Comparison of ENCODE assay signal across 15 cellular contexts in the genomic region with DNA sequence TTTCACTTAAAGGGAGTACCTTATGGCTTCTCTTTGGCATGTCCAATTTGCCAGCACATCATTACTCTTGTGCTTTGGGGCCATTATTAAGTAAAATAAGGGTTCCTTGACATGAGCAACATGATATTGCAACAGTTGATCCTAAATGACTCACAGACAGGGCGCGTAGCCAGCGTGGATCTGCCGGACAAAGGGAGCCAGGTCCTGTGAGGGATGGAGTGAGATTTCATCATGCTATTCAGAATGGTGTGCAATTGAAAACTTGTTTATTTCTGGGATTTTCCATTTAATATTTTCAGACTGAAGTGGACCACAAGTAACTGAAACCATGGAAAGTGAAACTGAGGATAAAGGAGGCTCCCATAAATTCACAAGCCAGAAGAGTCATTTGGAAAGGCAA. TPM values are rescaled to one million over a fixed set of nuclear protein-coding genes. Genes with fewer than 3 reads are reported as not detected.
DNase-seq lines count a peak whose midpoint lies in the region; ATAC-seq, FAIRE-seq and TF ChIP-seq lines count a peak whose summit lies in the region.
"Had no signal": no experiment of that assay in that cellular context is flagged by ENCODE, and none has a peak within 500 bp of the region (broad histone marks: within the 10 kb centered on the region; RNA-seq: fewer than 3 reads in every experiment).

No MANE protein-coding gene starts in this region.

- POLR2A ChIA-PET in MCF 10A (lab: Yijun Ruan, JAX): no interaction called here

- H3K9me3 Mint-ChIP-seq in MCF 10A (ENCODE audit: unreplicated experiment): peaks cover 7% of the 10 kb centered on the region

- intact Hi-C loops in MCF 10A (cut with micrococcal nuclease): no loop called here
- intact Hi-C loops in breast epithelium (cut with DNase I; ENCODE audit: low total_unique reads): no loop called here
- intact Hi-C loops in left colon (cut with DNase I, micrococcal nuclease): no loop called here
- intact Hi-C loops in uterus (cut with DNase I; ENCODE audit: low total_unique reads): no loop called here

- H3K9me3 ChIP-seq in breast epithelium: peaks cover 0 to 13% of the 10 kb centered on the region in 2 donors
- H3K9me3 ChIP-seq in uterus: no peaks in the 10 kb centered on the region
- H3K9me3 ChIP-seq: neutrophil had no signal

- TF ChIP-seq CTCF in MCF 10A (IDR thresholded peaks at IDR 0.05; ENCODE audit: unreplicated experiment) (no peak), breast epithelium (IDR thresholded peaks at IDR 0.05) (no peak), bronchial epithelial cell (IDR thresholded peaks at IDR 0.05; ENCODE audit: insufficient read depth, low read length, severe bottlenecking) (no peak), uterus (IDR thresholded peaks at IDR 0.05) (no peak)

- peaks cover 12% of the 10 kb centered on the region for H3K4me1 Mint-ChIP-seq in MCF 10A (ENCODE audit: insufficient read depth, unreplicated experiment)
- H3K4me1 Mint-ChIP-seq: activated CD4-positive, alpha-beta T cell treated with anti-CD3 and anti-CD28 coated beads, Interleukin-2, amount 10 ng/mL, durations not matched to agents 7 days and 5 days had no signal

- ATAC-seq in left colon (no peak), GM19395 (IDR thresholded peaks at IDR 0.05; ENCODE audit: unreplicated experiment) (no peak), GM21825 (IDR thresholded peaks at IDR 0.05; ENCODE audit: unreplicated experiment) (no peak)

- H3K27me3 Mint-ChIP-seq in MCF 10A (ENCODE audit: insufficient read depth, unreplicated experiment): no peaks in the 10 kb centered on the region
- H3K27me3 Mint-ChIP-seq: activated CD4-positive, alpha-beta T cell treated with anti-CD3 and anti-CD28 coated beads, Interleukin-2, amount 10 ng/mL, durations not matched to agents 7 days and 5 days had no signal

- H3K27ac Mint-ChIP-seq in MCF 10A (ENCODE audit: low read depth, unreplicated experiment): peak overlapping the region; percentile 46
- H3K27ac Mint-ChIP-seq: activated CD4-positive, alpha-beta T cell treated with anti-CD3 and anti-CD28 coated beads, Interleukin-2, amount 10 ng/mL, durations not matched to agents 7 days and 5 days had no signal

- no TSS peak for BruUV-seq in MCF 10A (replicated peaks; lab: Mats Ljungman, UMichigan)

- TF ChIP-seq POLR2A in breast epithelium (IDR thresholded peaks at IDR 0.05) (no peak), uterus (IDR thresholded peaks at IDR 0.05) (no peak)

- H3K36me3 ChIP-seq in breast epithelium: no peaks in the 10 kb centered on the region
- no peaks in the 10 kb centered on the region for H3K36me3 ChIP-seq in bronchial epithelial cell (ENCODE audit: control insufficient read depth, insufficient read depth, low read length)
- no peaks in the 10 kb centered on the region for H3K36me3 ChIP-seq in uterus
- H3K36me3 ChIP-seq: neutrophil had no signal

- no peaks in the 10 kb centered on the region for H3K4me1 ChIP-seq in breast epithelium
- H3K4me1 ChIP-seq in uterus: no peaks in the 10 kb centered on the region

- DNase-seq in MCF 10A (ENCODE audit: unreplicated experiment): peak; percentile 96
- DNase-seq in breast epithelium (ENCODE audit: low spot score in 2 of 2): no peak
- peak; percentile 91 for DNase-seq in bronchial epithelial cell (ENCODE audit: low read depth)
- DNase-seq in left colon: peak; percentile 33 to 46
- peak; percentile 71 to 76 for DNase-seq in uterus
- no peak for DNase-seq in medulla oblongata (ENCODE audit: extremely low spot score)
- DNase-seq: activated CD4-positive, alpha-beta T cell treated with anti-CD3 and anti-CD28 coated beads, Interleukin-2, amount 10 ng/mL, durations not matched to agents 7 days and 5 days; activated gamma-delta T cell; cortex of kidney; NCI-H1930; stimulated activated CD4-positive, alpha-beta T cell treated with anti-CD3 and anti-CD28 coated beads, Interleukin-4, amount 100 ng/mL, for 4 hours had no signal

- H3K36me3 Mint-ChIP-seq in MCF 10A (ENCODE audit: insufficient read depth, unreplicated experiment): no peaks in the 10 kb centered on the region

- CTCF ChIA-PET in MCF 10A (lab: Yijun Ruan, JAX): interaction anchor here (1.2 kb wide), 1 partner anchor 10 kb away, joined by 5 read pairs; no protein-coding TSS in a partner anchor

- H3K27ac ChIP-seq in breast epithelium (no peak overlapping the region), uterus (no peak overlapping the region)
- H3K27ac ChIP-seq: neutrophil had no signal

- H3K27me3 ChIP-seq in breast epithelium: peaks cover 0 to 9% of the 10 kb centered on the region in 2 donors
- H3K27me3 ChIP-seq in bronchial epithelial cell (ENCODE audit: control insufficient read depth, insufficient read depth, low read length): no peaks in the 10 kb centered on the region
- no peaks in the 10 kb centered on the region for H3K27me3 ChIP-seq in uterus
- H3K27me3 ChIP-seq: neutrophil had no signal

- FAIRE-seq in bronchial epithelial cell (lab: Jason Lieb, UNC): no peak
- FAIRE-seq: GM19239 had no signal

- H3K4me3 ChIP-seq in breast epithelium (no peak overlapping the region), bronchial epithelial cell (ENCODE audit: low read depth, low read length) (no peak overlapping the region), uterus (no peak overlapping the region)

- peak overlapping the region; percentile 14 for H3K4me3 Mint-ChIP-seq in MCF 10A (ENCODE audit: unreplicated experiment)
- H3K4me3 Mint-ChIP-seq: activated CD4-positive, alpha-beta T cell treated with anti-CD3 and anti-CD28 coated beads, Interleukin-2, amount 10 ng/mL, durations not matched to agents 7 days and 5 days had no signal

RNA-seq across cellular contexts. Expression of a gene that starts 48.6 kb away (rescaled TPM):
- total RNA-seq in MCF 10A (2022): 21.8 and 24.0 TPM in 2 replicates
- 10 to 100 TPM; 15.2 to 67.0 (median 19.3) TPM for total RNA-seq in breast epithelium
- total RNA-seq in bronchial epithelial cell: 4.5 and 5.5 TPM in 2 replicates
- 1 to 10 TPM; 3.1 to 4.1 TPM for total RNA-seq in left colon
- total RNA-seq in uterus: 10 to 100 TPM in 3 of 4 donors, 1 to 10 TPM in 1; 5.9 to 37.5 (median 12.5) TPM

Comparison
In these comparisons a context has a peak if more than half of its experiments do, and no peak if none do; other contexts are left out.
1. DNase-seq: peak in MCF 10A (single experiment), bronchial epithelial cell (single experiment), left colon (2 of 2) and uterus (2 of 2); none in breast epithelium (0 of 2) and medulla oblongata (single experiment).